In genomic region chr7:113421696-113422330, GRCh38 we compare ENCODE assay signal across 8 cellular contexts.
DNase-seq lines count a peak whose midpoint lies in the region; ATAC-seq lines count a peak whose summit lies in the region.

No MANE protein-coding gene starts in this region.

- intact Hi-C loops in left colon (cut with DNase I, micrococcal nuclease): loop anchor here in 1 of 2 donors (5.0 to 10.0 kb wide), 2 partner anchors 397 to 870 kb away; no protein-coding TSS in a partner anchor

- H3K9me3 Mint-ChIP-seq in central memory CD8-positive, alpha-beta T cell: no peaks in the 10 kb centered on the region

- ATAC-seq in GM19328 (IDR thresholded peaks at IDR 0.05; ENCODE audit: unreplicated experiment) (peak; percentile 100), HG03378 (IDR thresholded peaks at IDR 0.05; ENCODE audit: unreplicated experiment) (peak; percentile 100), left colon (peak; percentile 92)
- peak; percentile 88 for ATAC-seq in central memory CD8-positive, alpha-beta T cell (replicated peaks; ENCODE audit: extremely low read depth, poor library complexity, severe bottlenecking)

- H3K27ac Mint-ChIP-seq in central memory CD8-positive, alpha-beta T cell (ENCODE audit: low read depth): no peak overlapping the region

- DNase-seq in C1 segment of cervical spinal cord (lab: John Stamatoyannopoulos, UW) (peak in 12 of 14 donors; percentile 6 to 60 (median 28)), NCI-H446 treated with DMSO at 0.1 percent for 48 hours (lab: John Stamatoyannopoulos, UW) (peak; percentile 72), left colon (peak; percentile 61 to 88)
- DNase-seq in activated CD4-positive, CD25-positive, alpha-beta regulatory T cell treated with anti-CD3 and anti-CD28 coated beads, Interleukin-2, amount 50 U/mL, for 72 hours: peak; percentile 63
- peak; percentile 41 to 57 for DNase-seq in central memory CD8-positive, alpha-beta T cell (ENCODE audit: low spot score in 2 of 2)
- peak; percentile 64 for DNase-seq in stimulated activated CD4-positive, alpha-beta T cell treated with anti-CD3 and anti-CD28 coated beads, Interleukin-4, amount 100 ng/mL, for 1 hour

- H3K36me3 Mint-ChIP-seq in central memory CD8-positive, alpha-beta T cell (ENCODE audit: insufficient read depth): no peaks in the 10 kb centered on the region

- no peaks in the 10 kb centered on the region for H3K27me3 Mint-ChIP-seq in central memory CD8-positive, alpha-beta T cell

- peaks cover 5% of the 10 kb centered on the region for H3K4me1 Mint-ChIP-seq in central memory CD8-positive, alpha-beta T cell

- H3K4me3 Mint-ChIP-seq in central memory CD8-positive, alpha-beta T cell: no peak overlapping the region

Comparison
In these comparisons a context has a peak if more than half of its experiments do, and no peak if none do; other contexts are left out.
1. Peak in every context shown above with its lines: DNase-seq and ATAC-seq.